ENCODE assay signal across 22 cellular contexts in the genomic region with DNA sequence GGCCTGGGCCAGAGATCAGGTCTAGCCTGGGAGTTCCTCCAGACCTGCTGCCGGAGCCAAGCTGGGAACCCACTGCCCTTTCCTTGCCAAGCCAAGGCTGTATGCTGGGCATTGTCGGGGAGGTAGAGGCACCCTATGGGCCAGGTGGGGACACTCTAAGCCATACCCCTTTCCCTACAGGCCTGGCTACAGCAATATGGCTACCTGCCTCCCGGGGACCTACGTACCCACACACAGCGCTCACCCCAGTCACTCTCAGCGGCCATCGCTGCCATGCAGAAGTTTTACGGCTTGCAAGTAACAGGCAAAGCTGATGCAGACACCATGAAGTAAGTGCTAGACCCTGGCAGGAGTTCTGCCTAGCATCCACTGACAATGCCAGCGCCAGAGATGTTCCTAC. TPM values are rescaled to one million over a fixed set of nuclear protein-coding genes. Genes with fewer than 3 reads are reported as not detected.
DNase-seq lines count a peak whose midpoint lies in the region; ATAC-seq, FAIRE-seq and TF ChIP-seq lines count a peak whose summit lies in the region.
"Had no signal": no experiment of that assay in that cellular context is flagged by ENCODE, and none has a peak within 500 bp of the region (broad histone marks: within the 10 kb centered on the region; RNA-seq: fewer than 3 reads in every experiment).

No MANE protein-coding gene starts in this region.

- H2BK5ac ChIP-seq in mesenchymal stem cell (ENCODE audit: low read depth, low read length, poor library complexity, severe bottlenecking): no peak overlapping the region

- no peak overlapping the region for H2BK120ac ChIP-seq in mesenchymal stem cell (ENCODE audit: low read depth, low read length)

- peak overlapping the region; percentile 31 for H4K8ac ChIP-seq in mesenchymal stem cell (ENCODE audit: low read length)

- H3K4me2 ChIP-seq in mesenchymal stem cell (ENCODE audit: low read length, poor library complexity, severe bottlenecking): no peak overlapping the region
- H3K4me2 ChIP-seq: PC-9 had no signal

- H3K4me1 ChIP-seq in mesenchymal stem cell (ENCODE audit: control insufficient read depth, insufficient read depth, low read depth, low read length) (peaks cover 24% of the 10 kb centered on the region), uterus (peaks cover 13 to 39% of the 10 kb centered on the region in 2 donors)

- peaks cover 21% of the 10 kb centered on the region for H3K79me1 ChIP-seq in mesenchymal stem cell (replicated peaks; ENCODE audit: low read length, poor library complexity, severe bottlenecking)

- H3K27me3 ChIP-seq in bronchial epithelial cell (ENCODE audit: control insufficient read depth, insufficient read depth, low read length): no peaks in the 10 kb centered on the region
- no peaks in the 10 kb centered on the region for H3K27me3 ChIP-seq in mesenchymal stem cell (ENCODE audit: control insufficient read depth in 1 of 2, insufficient read depth in 1 of 2, low read length in 2 of 2)
- no peaks in the 10 kb centered on the region for H3K27me3 ChIP-seq in uterus
- H3K27me3 ChIP-seq: SJSA1 had no signal

- H3K36me3 ChIP-seq in bronchial epithelial cell (ENCODE audit: control insufficient read depth, insufficient read depth, low read length) (peaks cover 53% of the 10 kb centered on the region), mesenchymal stem cell (ENCODE audit: control insufficient read depth in 1 of 2, insufficient read depth in 2 of 2, low read depth in 1 of 2, low read length in 2 of 2) (peaks cover 64 to 77% of the 10 kb centered on the region in 2 experiments), uterus (no peaks in the 10 kb centered on the region)
- H3K36me3 ChIP-seq: WERI-Rb-1 had no signal

- H3K9me3 ChIP-seq in mesenchymal stem cell (ENCODE audit: control insufficient read depth, low read length) (no peaks in the 10 kb centered on the region), uterus (no peaks in the 10 kb centered on the region)
- H3K9me3 ChIP-seq: SJSA1 had no signal

- intact Hi-C loops in uterus (cut with DNase I; ENCODE audit: low total_unique reads): no loop called here

- WGBS in mesenchymal stem cell: 97% methylated on average over 9 of the region's 9 CpGs

- H3K14ac ChIP-seq in mesenchymal stem cell (ENCODE audit: low read length in 2 of 2): no peak overlapping the region

- no peak overlapping the region for H3K4me3 ChIP-seq in bronchial epithelial cell (ENCODE audit: low read depth, low read length)
- H3K4me3 ChIP-seq in mesenchymal stem cell (ENCODE audit: insufficient read depth in 1 of 2, low read depth in 1 of 2, low read length in 2 of 2): peak overlapping the region in 1 of 2 experiments; percentile 15
- H3K4me3 ChIP-seq in uterus: no peak overlapping the region
- H3K4me3 ChIP-seq: PC-9, SJSA1 had no signal

- peak overlapping the region in 1 of 2 experiments; percentile 31 for H3K18ac ChIP-seq in mesenchymal stem cell (ENCODE audit: low read depth in 1 of 2, low read length in 2 of 2)

- DNase-seq in bronchial epithelial cell (ENCODE audit: low read depth) (no peak), mesenchymal stem cell (no peak), uterus (peak in 1 of 2 donors; percentile 16), NCI-H146 (lab: John Stamatoyannopoulos, UW) (no peak)
- DNase-seq: activated CD4-positive, alpha-beta memory T cell treated with anti-CD3 and anti-CD28 coated beads for 36 hours; activated T-cell treated with anti-CD3 and anti-CD28 coated beads for 4 hours; amniotic stem cell; central memory CD4-positive, alpha-beta T cell; DND-41; MM.1S; NCI-H1436 treated with DMSO at 0.1 percent for 48 hours; NCI-H774; PC-9; retina; stimulated activated CD4-positive, alpha-beta T cell treated with anti-CD3 and anti-CD28 coated beads, Interleukin-15, amount 100 ng/mL, for 24 hours; T-helper 17 cell; WERI-Rb-1 had no signal

- no peak overlapping the region for H3K23ac ChIP-seq in mesenchymal stem cell (ENCODE audit: low read length in 2 of 2)

- no peak overlapping the region for H2BK12ac ChIP-seq in mesenchymal stem cell (ENCODE audit: low read length in 2 of 2)

- no peak overlapping the region for H2AK5ac ChIP-seq in mesenchymal stem cell (ENCODE audit: low read length, severe bottlenecking)

- H3K27ac ChIP-seq in mesenchymal stem cell (ENCODE audit: low read length, poor library complexity, severe bottlenecking) (no peak overlapping the region), uterus (peak overlapping the region; percentile 96 to 100)
- H3K27ac ChIP-seq: HL-60, PC-9, SJSA1, WERI-Rb-1 had no signal

- TF ChIP-seq CTCF in bronchial epithelial cell (IDR thresholded peaks at IDR 0.05; ENCODE audit: insufficient read depth, low read length, severe bottlenecking) (no peak), uterus (IDR thresholded peaks at IDR 0.05) (no peak)

- no peak for ATAC-seq in GM19467 (IDR thresholded peaks at IDR 0.05; ENCODE audit: unreplicated experiment)
- ATAC-seq: esophagus mucosa, T-helper 17 cell had no signal

- TF ChIP-seq POLR2A in uterus (IDR thresholded peaks at IDR 0.05): no peak

- H4K91ac ChIP-seq in mesenchymal stem cell (ENCODE audit: low read length): peak overlapping the region; percentile 23

- FAIRE-seq in bronchial epithelial cell (lab: Jason Lieb, UNC): peak; percentile 50

- H3K4ac ChIP-seq in mesenchymal stem cell (ENCODE audit: low read depth in 1 of 2, low read length in 2 of 2): no peak overlapping the region

- H3K9ac ChIP-seq in mesenchymal stem cell (ENCODE audit: low read length): peak overlapping the region; percentile 100

- H2AFZ ChIP-seq in mesenchymal stem cell (ENCODE audit: low read depth, low read length): no peak overlapping the region
- H2AFZ ChIP-seq: PC-9 had no signal

- no peak overlapping the region for H2BK15ac ChIP-seq in mesenchymal stem cell (ENCODE audit: low read depth, poor library complexity, severe bottlenecking)

RNA-seq across cellular contexts. Expression of gene MMP14, which starts 4.9 kb away (rescaled TPM):
- total RNA-seq in bronchial epithelial cell (126 and 140 TPM in 2 replicates), uterus (100 to 1,000 TPM in 3 of 4 donors, 10 to 100 TPM in 1; 66.6 to 233 (median 172) TPM)
- polyA plus RNA-seq in mesenchymal stem cell (2013, experiment 1 of 2): 1,343 TPM
- polyA plus RNA-seq in mesenchymal stem cell (2013, experiment 2 of 2): 1,238 TPM
- polyA plus RNA-seq: IgD-negative memory B cell had no signal

RNA-seq across cellular contexts. Expression of gene MRPL52, which starts 11.6 kb away (rescaled TPM):
- 33.2 and 38.7 TPM in 2 replicates for total RNA-seq in bronchial epithelial cell
- polyA plus RNA-seq in mesenchymal stem cell (2013, experiment 1 of 2): 219 TPM
- polyA plus RNA-seq in mesenchymal stem cell (2013, experiment 2 of 2): 222 TPM
- total RNA-seq in uterus: 100 to 1,000 TPM in 1 of 4 donors, 10 to 100 TPM in 3; 14.3 to 255 (median 35.3) TPM

RNA-seq across cellular contexts. Expression of gene SLC7A7, which starts 26.1 kb away (rescaled TPM):
- total RNA-seq in bronchial epithelial cell: 0.51 and 0.79 TPM in 2 replicates
- polyA plus RNA-seq in mesenchymal stem cell (2013, experiment 1 of 2): 6.4 TPM
- polyA plus RNA-seq in mesenchymal stem cell (2013, experiment 2 of 2): 6.5 TPM
- total RNA-seq in uterus: 10 to 100 TPM in 1 of 4 donors, 1 to 10 TPM in 3; 2.8 to 15.6 (median 6.8) TPM

RNA-seq across cellular contexts. Expression of gene LRP10, which starts 30.2 kb away (rescaled TPM):
- total RNA-seq in bronchial epithelial cell: 34.8 and 63.6 TPM in 2 replicates
- polyA plus RNA-seq in mesenchymal stem cell (2013, experiment 1 of 2): 99.1 TPM
- polyA plus RNA-seq in mesenchymal stem cell (2013, experiment 2 of 2): 101 TPM
- 100 to 1,000 TPM in 1 of 4 donors, 10 to 100 TPM in 3; 27.4 to 140 (median 37.5) TPM for total RNA-seq in uterus

RNA-seq across cellular contexts. Expression of gene REM2, which starts 41.7 kb away (rescaled TPM):
- under 0.01 TPM in 1 of 2 replicates, not detected in the other for total RNA-seq in bronchial epithelial cell
- 0.10 TPM for polyA plus RNA-seq in mesenchymal stem cell (2013, experiment 1 of 2)
- 0.10 TPM for polyA plus RNA-seq in mesenchymal stem cell (2013, experiment 2 of 2)
- 1 to 10 TPM in 1 of 4 donors, under 1 TPM in 1, not detected in 2; 0.83 to 1.6 TPM for total RNA-seq in uterus
